In the genomic region with DNA sequence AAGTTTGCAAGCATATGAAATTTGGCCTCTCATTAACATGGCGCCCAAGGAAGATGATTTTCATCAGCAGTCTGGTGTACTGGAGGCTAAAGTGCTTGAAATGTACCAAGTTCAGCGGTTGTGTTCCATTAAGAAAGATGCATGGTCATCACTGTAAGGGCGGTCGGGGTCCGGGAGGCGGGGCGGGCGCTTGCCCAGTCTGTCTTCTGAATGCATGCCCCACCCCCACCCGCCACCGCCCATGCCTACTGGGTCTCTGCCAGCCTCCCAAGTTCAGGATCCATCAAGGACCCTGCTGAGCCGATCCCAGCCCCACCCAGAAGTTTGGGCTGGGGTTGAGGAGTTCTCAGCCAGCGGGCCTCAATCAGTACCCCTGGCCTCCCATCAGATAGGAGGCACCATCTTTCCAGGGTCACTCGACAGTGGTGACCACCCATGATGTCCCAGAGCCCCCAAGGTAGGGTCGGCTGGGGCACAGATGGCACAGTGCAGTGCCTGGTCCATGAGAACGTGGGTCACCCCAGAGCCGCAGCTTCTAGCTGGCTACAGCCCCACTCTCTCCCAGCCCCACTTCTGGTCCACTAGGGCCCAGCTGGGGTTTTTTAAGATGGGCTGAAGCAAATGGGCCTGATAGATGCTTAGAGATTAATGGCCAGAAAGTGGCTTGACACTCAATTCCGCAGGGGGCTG, we compare ENCODE assay signal across 26 cellular contexts. TPM values are rescaled to one million over a fixed set of nuclear protein-coding genes. Genes with fewer than 3 reads are reported as not detected.
DNase-seq lines count a peak whose midpoint lies in the region; ATAC-seq, FAIRE-seq and TF ChIP-seq lines count a peak whose summit lies in the region.
"Had no signal": no experiment of that assay in that cellular context is flagged by ENCODE, and none has a peak within 500 bp of the region (broad histone marks: within the 10 kb centered on the region; RNA-seq: fewer than 3 reads in every experiment).

No MANE protein-coding gene starts in this region.

- H3K27me3 ChIP-seq in heart right ventricle (no peaks in the 10 kb centered on the region), neuronal stem cell (ENCODE audit: control insufficient read depth in 3 of 3, insufficient read depth in 3 of 3, low read depth in 1 of 3, low read length in 3 of 3) (peaks cover 0 to 3% (median 0%) of the 10 kb centered on the region in 3 experiments)
- H3K27me3 ChIP-seq: BLaER1 treated with 17β-estradiol and CSF1 and Interleukin-3, amounts not matched to agents 10 nM and 100 nM had no signal

- H2BK120ac ChIP-seq in neuronal stem cell (ENCODE audit: low read depth, low read length): no peak overlapping the region

- no peak overlapping the region for H3K23ac ChIP-seq in neuronal stem cell (ENCODE audit: low read depth, low read length, poor library complexity)

- TF ChIP-seq CTCF in heart right ventricle (IDR thresholded peaks at IDR 0.05) (no peak), kidney (IDR thresholded peaks at IDR 0.05; ENCODE audit: borderline replicate concordance, extremely low read depth, insufficient read depth) (no peak)

- H3K4me2 ChIP-seq in neuronal stem cell (ENCODE audit: insufficient read depth, low read length, poor library complexity, severe bottlenecking): no peak overlapping the region
- H3K4me2 ChIP-seq: BLaER1 treated with 17β-estradiol and CSF1 and Interleukin-3, amounts not matched to agents 10 nM and 100 nM had no signal

- peak overlapping the region; percentile 41 for H2BK12ac ChIP-seq in neuronal stem cell (ENCODE audit: low read length)

- peak overlapping the region; percentile 1 for H2BK15ac ChIP-seq in neuronal stem cell (ENCODE audit: low read length)

- peak overlapping the region; percentile 86 for H2AK5ac ChIP-seq in neuronal stem cell (ENCODE audit: low read depth, low read length)

- H4K91ac ChIP-seq in neuronal stem cell (ENCODE audit: low read depth, low read length, poor library complexity): no peak overlapping the region

- H3K4me3 ChIP-seq in heart right ventricle: no peak overlapping the region
- H3K4me3 ChIP-seq in kidney (ENCODE audit: low read length in 2 of 2): no peak overlapping the region
- H3K4me3 ChIP-seq in neuronal stem cell (ENCODE audit: low read length in 2 of 2): no peak overlapping the region
- H3K4me3 ChIP-seq: BLaER1 treated with 17β-estradiol and CSF1 and Interleukin-3, amounts not matched to agents 10 nM and 100 nM; GM23248; HAP-1; SK-N-MC had no signal

- intact Hi-C loops in cardiac septum (cut with DNase I) (no loop called here), heart right ventricle (cut with DNase I) (no loop called here), kidney (cut with DNase I) (no loop called here)

- H3K36me3 ChIP-seq in heart right ventricle (peaks cover 0 to 41% (median 23%) of the 10 kb centered on the region in 9 donors), kidney (ENCODE audit: control insufficient read depth in 1 of 2, insufficient read depth in 2 of 2, low read length in 2 of 2) (peaks cover 0 to 5% of the 10 kb centered on the region in 2 donors), neuronal stem cell (replicated peaks in 1 of 2; ENCODE audit: control insufficient read depth in 2 of 2, insufficient read depth in 2 of 2, low read length in 2 of 2) (peaks cover 16 to 39% of the 10 kb centered on the region in 2 donors)

- no peaks in the 10 kb centered on the region for H3K9me3 ChIP-seq in heart right ventricle
- H3K9me3 ChIP-seq in kidney (ENCODE audit: control insufficient read depth in 1 of 2, low read length in 2 of 2): no peaks in the 10 kb centered on the region
- no peaks in the 10 kb centered on the region for H3K9me3 ChIP-seq in neuronal stem cell (replicated peaks in 1 of 2; ENCODE audit: control insufficient read depth in 2 of 2, insufficient read depth in 1 of 2, low read depth in 1 of 2, low read length in 2 of 2)
- H3K9me3 ChIP-seq: BLaER1 treated with 17β-estradiol and CSF1 and Interleukin-3, amounts not matched to agents 10 nM and 100 nM; HAP-1 had no signal

- ATAC-seq in heart right ventricle: no peak
- no peak for ATAC-seq in HG02763 (IDR thresholded peaks at IDR 0.05; ENCODE audit: unreplicated experiment)
- ATAC-seq: PC-3 had no signal

- H3K9ac ChIP-seq in kidney (ENCODE audit: low read length in 2 of 2) (no peak overlapping the region), neuronal stem cell (ENCODE audit: low read depth, low read length, poor library complexity) (no peak overlapping the region)
- H3K9ac ChIP-seq: BLaER1 treated with 17β-estradiol and CSF1 and Interleukin-3, amounts not matched to agents 10 nM and 100 nM; GM23248 had no signal

- H3K27ac ChIP-seq in heart right ventricle: no peak overlapping the region
- H3K27ac ChIP-seq in kidney (ENCODE audit: low read depth in 2 of 2, low read length in 2 of 2): no peak overlapping the region
- no peak overlapping the region for H3K27ac ChIP-seq in neuronal stem cell (replicated peaks; ENCODE audit: low read length)
- H3K27ac ChIP-seq: BLaER1 treated with 17β-estradiol and CSF1 and Interleukin-3, amounts not matched to agents 10 nM and 100 nM; GM23248; SK-N-MC had no signal

- no peak overlapping the region for H4K8ac ChIP-seq in neuronal stem cell (ENCODE audit: low read depth, low read length)

- peak overlapping the region; percentile 21 for H3K14ac ChIP-seq in neuronal stem cell (ENCODE audit: low read length)

- H2AFZ ChIP-seq in neuronal stem cell (ENCODE audit: low read length): no peak overlapping the region
- H2AFZ ChIP-seq: GM23248 had no signal

- WGBS in heart right ventricle, 2 donors: 95 to 97% methylated on average over 17 of the region's 17 CpGs
- no CpG with 5 or more reads among the region's 17 CpGs for WGBS in neuronal stem cell (ENCODE audit: extremely low coverage in 2 of 2, insufficient read length in 2 of 2, insufficient replicate concordance in 1 of 2), 2 donors

- DNase-seq in cardiac septum (ENCODE audit: low spot score) (peak; percentile 49), heart right ventricle (no peak), kidney (peak; percentile 52), neuronal stem cell (ENCODE audit: low spot score) (no peak), occipital lobe (lab: John Stamatoyannopoulos, UW) (no peak), HTR-8/SVneo (ENCODE audit: insufficient read length, low spot score) (no peak), NCI-H187 (lab: John Stamatoyannopoulos, UW) (no peak)
- DNase-seq: AML-193; CD4-positive, alpha-beta T cell; GM23248; NCI-H1417 treated with DMSO at 0.1 percent for 48 hours; NCI-H1694 treated with DMSO at 0.1 percent for 48 hours; NCI-H2171; NCI-H524; NCI-H748 treated with DMSO at 0.1 percent for 48 hours; PC-3; SIG-M5 had no signal

- H3K18ac ChIP-seq in neuronal stem cell (ENCODE audit: low read length): peak overlapping the region; percentile 48

- no peak overlapping the region for H3K4ac ChIP-seq in neuronal stem cell (ENCODE audit: low read length)

- no peaks in the 10 kb centered on the region for H3K79me1 ChIP-seq in neuronal stem cell (ENCODE audit: low read depth, low read length)

- FAIRE-seq in kidney (lab: Jason Lieb, UNC): no peak
- no peak for FAIRE-seq in HTR-8/SVneo (lab: Jason Lieb, UNC)
- FAIRE-seq: A204.1, GM18507 had no signal

- H2BK5ac ChIP-seq in neuronal stem cell (ENCODE audit: low read length): no peak overlapping the region

- no peaks in the 10 kb centered on the region for H3K4me1 ChIP-seq in heart right ventricle
- no peaks in the 10 kb centered on the region for H3K4me1 ChIP-seq in kidney (ENCODE audit: control insufficient read depth in 1 of 2, insufficient read depth in 1 of 2, low read depth in 1 of 2, low read length in 2 of 2)
- peaks cover 0 to 11% of the 10 kb centered on the region in 2 donors for H3K4me1 ChIP-seq in neuronal stem cell (ENCODE audit: control insufficient read depth in 2 of 2, insufficient read depth in 1 of 2, low read depth in 1 of 2, low read length in 2 of 2)
- H3K4me1 ChIP-seq: BLaER1 treated with 17β-estradiol and CSF1 and Interleukin-3, amounts not matched to agents 10 nM and 100 nM; HAP-1 had no signal

RNA-seq across cellular contexts. Expression of gene PRDM12, which starts 24.4 kb away (rescaled TPM):
- total RNA-seq in cardiac septum (not detected), heart right ventricle (not detected), kidney (not detected), occipital lobe (not detected)
- polyA plus RNA-seq in heart right ventricle (under 1 TPM in 1 of 2 donors, not detected in 1; 0.01 TPM), kidney (ENCODE audit: insufficient read depth, low read depth, low replicate concordance) (not detected)
- 0.22 TPM for polyA plus RNA-seq in neuronal stem cell (2013, experiment 1 of 2)
- 0.15 TPM for polyA plus RNA-seq in neuronal stem cell (2013, experiment 2 of 2)
- total RNA-seq: Daoy, G401, GM23248, PC-3, RPMI7951 had no signal
- polyA plus RNA-seq: GM23248 had no signal

RNA-seq across cellular contexts. Expression of gene EXOSC2, which starts 53.6 kb away (rescaled TPM):
- total RNA-seq in cardiac septum (12.7 TPM), heart right ventricle (10 to 100 TPM; 11.9 to 17.7 (median 13.1) TPM), kidney (26.4 TPM), occipital lobe (53.5 TPM)
- polyA plus RNA-seq in heart right ventricle (10 to 100 TPM; 10.8 to 15.0 TPM), kidney (ENCODE audit: insufficient read depth, low read depth, low replicate concordance) (13.0 TPM)
- polyA plus RNA-seq in neuronal stem cell (2013, experiment 1 of 2): 29.7 TPM
- 28.8 TPM for polyA plus RNA-seq in neuronal stem cell (2013, experiment 2 of 2)

Comparison
In these comparisons a context has a peak if more than half of its experiments do, and no peak if none do; other contexts are left out.
1. DNase-seq: peak in cardiac septum (single experiment) and kidney (single experiment); none in heart right ventricle (0 of 2), neuronal stem cell (single experiment), occipital lobe (single experiment), HTR-8/SVneo (single experiment) and NCI-H187 (0 of 2).